Comparison of ENCODE assay signal across 8 cellular contexts in genomic region chr4:7070729-7071511, GRCh38. TPM values are rescaled to one million over a fixed set of nuclear protein-coding genes. Genes with fewer than 3 reads are reported as not detected.
DNase-seq lines count a peak whose midpoint lies in the region; ATAC-seq and TF ChIP-seq lines count a peak whose summit lies in the region.

No MANE protein-coding gene starts in this region.

- ATAC-seq in GM21737 (IDR thresholded peaks at IDR 0.05; ENCODE audit: unreplicated experiment) (peak; percentile 37), Right ventricle myocardium superior (ENCODE audit: poor library complexity) (peak; percentile 14)

- intact Hi-C loops in Right ventricle myocardium superior (cut with DNase I) (loop anchor here (2.0 to 5.0 kb wide), 2 partner anchors 96 to 164 kb away; partner anchors contain the start of gene TBC1D14), posterior vena cava (cut with DNase I) (no loop called here), vagina (cut with DNase I) (loop anchor here (10.0 kb wide), 1 partner anchor 346 kb away; no protein-coding TSS in a partner anchor)

- no peaks in the 10 kb centered on the region for H3K27me3 ChIP-seq in vagina

- H3K9me3 ChIP-seq in vagina = no peaks in the 10 kb centered on the region

- H3K4me1 ChIP-seq in vagina = peaks cover 35% of the 10 kb centered on the region

- H3K27ac ChIP-seq in vagina = no peak overlapping the region

- TF ChIP-seq CTCF in NB4 (IDR thresholded peaks at IDR 0.05; ENCODE audit: low read depth, low read length) (peak; percentile 100), vagina (IDR thresholded peaks at IDR 0.05) (peak; percentile 94 to 99 (median 96))

- H3K36me3 ChIP-seq in vagina = no peaks in the 10 kb centered on the region

- DNase-seq in DMS53 (lab: John Stamatoyannopoulos, UW) = peak; percentile 95
- peak; percentile 87 for DNase-seq in NB4 (ENCODE audit: low read depth)
- DNase-seq in SKM-1 treated with dmso at 0.1 percent for 144 hours (lab: John Stamatoyannopoulos, UW; ENCODE audit: unreplicated experiment) = peak; percentile 87
- peak; percentile 87 for DNase-seq in activated naive CD4-positive, alpha-beta T cell treated with anti-CD3 and anti-CD28 coated beads, Interleukin-2, amount 50 U/mL, for 16 hours
- DNase-seq in Right ventricle myocardium superior = peak; percentile 87
- DNase-seq in posterior vena cava (ENCODE audit: low spot score) = peak; percentile 93
- no peak for DNase-seq in vagina (ENCODE audit: extremely low spot score in 2 of 2)

- no peak overlapping the region for H3K4me3 ChIP-seq in NB4 (ENCODE audit: low read depth, low read length)
- H3K4me3 ChIP-seq in vagina = no peak overlapping the region

- no peak for TF ChIP-seq POLR2A in NB4 (IDR thresholded peaks at IDR 0.05; ENCODE audit: extremely low read depth, insufficient read length)
- TF ChIP-seq POLR2A in vagina (IDR thresholded peaks at IDR 0.05) = no peak

RNA-seq across cellular contexts. Expression of gene GRPEL1, which starts 3.1 kb away (rescaled TPM):
- total RNA-seq in Right ventricle myocardium superior (60.2 TPM), posterior vena cava (10 to 100 TPM; 22.2 to 22.6 TPM), vagina (11.0 TPM)

RNA-seq across cellular contexts. Expression of gene TADA2B, which starts 27.7 kb away (rescaled TPM):
- total RNA-seq in Right ventricle myocardium superior (35.5 TPM), posterior vena cava (10 to 100 TPM; 16.8 to 19.7 TPM), vagina (12.0 TPM)

Comparison
In these comparisons a context has a peak if more than half of its experiments do, and no peak if none do; other contexts are left out.
1. DNase-seq: peak in DMS53 (single experiment), NB4 (single experiment), SKM-1 treated with dmso at 0.1 percent for 144 hours (single experiment), activated naive CD4-positive, alpha-beta T cell treated with anti-CD3 and anti-CD28 coated beads, Interleukin-2, amount 50 U/mL, for 16 hours (single experiment), Right ventricle myocardium superior (single experiment) and posterior vena cava (single experiment); none in vagina (0 of 2).
2. intact Hi-C loops: an anchor here in Right ventricle myocardium superior (2.0 to 5.0 kb wide) and vagina (10.0 kb wide); none called in posterior vena cava.